In genomic region chr19:49149652-49150105, GRCh38 we compare ENCODE assay signal across 1 cellular context.
TF ChIP-seq lines count a peak whose summit lies in the region.

No MANE protein-coding gene starts in this region.

TF ChIP-seq in liver, 16 proteins besides CTCF, POLR2A, EP300 and RAD21 (continued from another document):
- TF ChIP-seq ZBTB33 (IDR thresholded peaks at IDR 0.05), result no peak
